In genomic region chr1:64928325-64928724, GRCh38 we compare ENCODE assay signal across 14 cellular contexts. TPM values are rescaled to one million over a fixed set of nuclear protein-coding genes. Genes with fewer than 3 reads are reported as not detected.
DNase-seq lines count a peak whose midpoint lies in the region; ATAC-seq and TF ChIP-seq lines count a peak whose summit lies in the region.
"Had no signal": no experiment of that assay in that cellular context is flagged by ENCODE, and none has a peak within 500 bp of the region (broad histone marks: within the 10 kb centered on the region; RNA-seq: fewer than 3 reads in every experiment).

No MANE protein-coding gene starts in this region.

- CTCF ChIA-PET in MCF 10A (lab: Yijun Ruan, JAX) = interaction anchor here (0.7 to 1.4 kb wide), 2 partner anchors 16 to 92 kb away, joined by 3 read pairs; no protein-coding TSS in a partner anchor
- CTCF ChIA-PET in SK-N-SH (lab: Yijun Ruan, JAX) = interaction anchor here (1.0 kb wide), 1 partner anchor 112 kb away, joined by 3 read pairs; no protein-coding TSS in a partner anchor

- H4K20me1 ChIP-seq in Loucy (ENCODE audit: insufficient read depth, low read length, poor library complexity, severe bottlenecking) (peaks cover 74% of the 10 kb centered on the region), SK-N-SH (ENCODE audit: insufficient read depth) (peaks cover 16% of the 10 kb centered on the region)

- DNase-seq in activated naive CD4-positive, alpha-beta T cell treated with anti-CD3 and anti-CD28 coated beads, Interleukin-2, amount 50 U/mL, for 16 hours = no peak
- DNase-seq in effector memory CD8-positive, alpha-beta T cell = no peak
- no peak for DNase-seq in natural killer cell treated with Interleukin-12 subunit alpha and Interleukin-12 subunit beta and Interleukin-15 and Interleukin-18, amount 100 ng/mL, for 72 hours (ENCODE audit: low spot score)
- DNase-seq in MCF 10A (ENCODE audit: unreplicated experiment) (no peak), SK-N-SH (no peak), testis (no peak)
- DNase-seq: KBM-7, NCI-H1092 treated with DMSO at 0.1 percent for 48 hours, NCI-H1694, NCI-H2107, NCI-H226 had no signal

- H3K36me3 ChIP-seq in Loucy (ENCODE audit: insufficient read depth, low read length) = no peaks in the 10 kb centered on the region
- no peaks in the 10 kb centered on the region for H3K36me3 ChIP-seq in SK-N-SH (replicated peaks in 1 of 2; ENCODE audit: control insufficient read depth in 1 of 2, insufficient read depth in 2 of 2, low read length in 1 of 2)
- no peaks in the 10 kb centered on the region for H3K36me3 ChIP-seq in testis (ENCODE audit: low read depth, missing control alignments)

- H3K9me2 ChIP-seq in Loucy (replicated peaks; ENCODE audit: low read depth, low read length) = no peaks in the 10 kb centered on the region
- no peaks in the 10 kb centered on the region for H3K9me2 ChIP-seq in SK-N-SH

- no peaks in the 10 kb centered on the region for H3K27me3 Mint-ChIP-seq in activated naive CD4-positive, alpha-beta T cell treated with anti-CD3 and anti-CD28 coated beads, Interleukin-2, amount 50 U/mL, for 24 hours
- no peaks in the 10 kb centered on the region for H3K27me3 Mint-ChIP-seq in effector memory CD8-positive, alpha-beta T cell
- H3K27me3 Mint-ChIP-seq in natural killer cell treated with Interleukin-12 subunit alpha and Interleukin-12 subunit beta and Interleukin-15 and Interleukin-18, amount 100 ng/mL, for 72 hours = no peaks in the 10 kb centered on the region
- no peaks in the 10 kb centered on the region for H3K27me3 Mint-ChIP-seq in MCF 10A (ENCODE audit: insufficient read depth, unreplicated experiment)

- no TSS peak for BruUV-seq in MCF 10A (replicated peaks; lab: Mats Ljungman, UMichigan)

- H3K36me3 Mint-ChIP-seq in activated naive CD4-positive, alpha-beta T cell treated with anti-CD3 and anti-CD28 coated beads, Interleukin-2, amount 50 U/mL, for 24 hours = peaks cover 26% of the 10 kb centered on the region
- peaks cover 8% of the 10 kb centered on the region for H3K36me3 Mint-ChIP-seq in effector memory CD8-positive, alpha-beta T cell (ENCODE audit: insufficient read depth)
- peaks cover 12% of the 10 kb centered on the region for H3K36me3 Mint-ChIP-seq in natural killer cell treated with Interleukin-12 subunit alpha and Interleukin-12 subunit beta and Interleukin-15 and Interleukin-18, amount 100 ng/mL, for 72 hours
- no peaks in the 10 kb centered on the region for H3K36me3 Mint-ChIP-seq in MCF 10A (ENCODE audit: insufficient read depth, unreplicated experiment)

- no peak for TF ChIP-seq RAD21 in SK-N-SH (IDR thresholded peaks at IDR 0.05; ENCODE audit: low read length)

- TF ChIP-seq CTCF in Loucy (conservative IDR thresholded peaks at IDR 0.05; ENCODE audit: low read length) (no peak), MCF 10A (IDR thresholded peaks at IDR 0.05; ENCODE audit: unreplicated experiment) (no peak), SK-N-SH (IDR thresholded peaks at IDR 0.05) (no peak), testis (IDR thresholded peaks at IDR 0.05) (no peak)

- H3K27ac ChIP-seq in SK-N-SH (ENCODE audit: low read depth in 2 of 2, low read length in 1 of 2) (no peak overlapping the region), testis (no peak overlapping the region)

- no peak for TF ChIP-seq POLR2A in testis (IDR thresholded peaks at IDR 0.05)

- peaks cover 5% of the 10 kb centered on the region for H3K9me3 Mint-ChIP-seq in activated naive CD4-positive, alpha-beta T cell treated with anti-CD3 and anti-CD28 coated beads, Interleukin-2, amount 50 U/mL, for 24 hours
- peaks cover 0 to 1% of the 10 kb centered on the region in 2 donors for H3K9me3 Mint-ChIP-seq in effector memory CD8-positive, alpha-beta T cell
- H3K9me3 Mint-ChIP-seq in natural killer cell treated with Interleukin-12 subunit alpha and Interleukin-12 subunit beta and Interleukin-15 and Interleukin-18, amount 100 ng/mL, for 72 hours = peaks cover 3% of the 10 kb centered on the region
- no peaks in the 10 kb centered on the region for H3K9me3 Mint-ChIP-seq in MCF 10A (ENCODE audit: unreplicated experiment)

- H3K4me1 ChIP-seq in Loucy (ENCODE audit: insufficient read depth, low read length, poor library complexity, severe bottlenecking) (peaks cover 40% of the 10 kb centered on the region), SK-N-SH (ENCODE audit: control insufficient read depth in 1 of 2, insufficient read depth in 2 of 2, low read depth in 1 of 2, low read length in 1 of 2) (peaks cover 15 to 17% of the 10 kb centered on the region in 2 experiments), testis (peaks cover 4% of the 10 kb centered on the region)

- H3K4me3 Mint-ChIP-seq in activated naive CD4-positive, alpha-beta T cell treated with anti-CD3 and anti-CD28 coated beads, Interleukin-2, amount 50 U/mL, for 24 hours = peak overlapping the region; percentile 47
- H3K4me3 Mint-ChIP-seq in effector memory CD8-positive, alpha-beta T cell = peak overlapping the region; percentile 33 to 65
- peak overlapping the region; percentile 47 for H3K4me3 Mint-ChIP-seq in natural killer cell treated with Interleukin-12 subunit alpha and Interleukin-12 subunit beta and Interleukin-15 and Interleukin-18, amount 100 ng/mL, for 72 hours
- H3K4me3 Mint-ChIP-seq in MCF 10A (ENCODE audit: unreplicated experiment) = no peak overlapping the region

- peaks cover 91% of the 10 kb centered on the region for H3K4me1 Mint-ChIP-seq in activated naive CD4-positive, alpha-beta T cell treated with anti-CD3 and anti-CD28 coated beads, Interleukin-2, amount 50 U/mL, for 24 hours
- H3K4me1 Mint-ChIP-seq in effector memory CD8-positive, alpha-beta T cell (ENCODE audit: low read depth in 2 of 2) = peaks cover 76 to 85% of the 10 kb centered on the region in 2 donors
- peaks cover 80 to 89% of the 10 kb centered on the region in 2 donors for H3K4me1 Mint-ChIP-seq in natural killer cell treated with Interleukin-12 subunit alpha and Interleukin-12 subunit beta and Interleukin-15 and Interleukin-18, amount 100 ng/mL, for 72 hours (ENCODE audit: low read depth in 2 of 2)
- H3K4me1 Mint-ChIP-seq in MCF 10A (ENCODE audit: insufficient read depth, unreplicated experiment) = peaks cover 20% of the 10 kb centered on the region

- POLR2A ChIA-PET in MCF 10A (lab: Yijun Ruan, JAX) = interaction anchor here (1.1 kb wide), 1 partner anchor 10 kb away, joined by 4 read pairs; no protein-coding TSS in a partner anchor
- POLR2A ChIA-PET in SK-N-SH (lab: Yijun Ruan, JAX) = no interaction called here

- H2AFZ ChIP-seq in Loucy (ENCODE audit: low read length) (no peak overlapping the region), SK-N-SH (ENCODE audit: low read depth) (no peak overlapping the region)

- ATAC-seq in effector memory CD8-positive, alpha-beta T cell (replicated peaks) = peak; percentile 13
- ATAC-seq in natural killer cell treated with Interleukin-12 subunit alpha and Interleukin-12 subunit beta and Interleukin-15 and Interleukin-18, amount 100 ng/mL, for 72 hours = no peak
- ATAC-seq: Right ventricle myocardium inferior had no signal

- peak overlapping the region; percentile 24 for H3K27ac Mint-ChIP-seq in activated naive CD4-positive, alpha-beta T cell treated with anti-CD3 and anti-CD28 coated beads, Interleukin-2, amount 50 U/mL, for 24 hours
- H3K27ac Mint-ChIP-seq in effector memory CD8-positive, alpha-beta T cell = peak overlapping the region; percentile 63 to 66
- H3K27ac Mint-ChIP-seq in natural killer cell treated with Interleukin-12 subunit alpha and Interleukin-12 subunit beta and Interleukin-15 and Interleukin-18, amount 100 ng/mL, for 72 hours = peak overlapping the region; percentile 48 to 77
- H3K27ac Mint-ChIP-seq in MCF 10A (ENCODE audit: low read depth, unreplicated experiment) = no peak overlapping the region

- WGBS in SK-N-SH (ENCODE audit: low lambda C conversion rate) = 100% methylated on average over 2 of the region's 2 CpGs
- 95 to 97% methylated on average over 2 of the region's 2 CpGs for WGBS in testis, 2 donors

- H3K4me3 ChIP-seq in Loucy (ENCODE audit: low read length, poor library complexity, severe bottlenecking) (no peak overlapping the region), SK-N-SH (ENCODE audit: low read depth in 2 of 2, low read length in 1 of 2) (no peak overlapping the region), testis (no peak overlapping the region)

- TF ChIP-seq EP300 in SK-N-SH (IDR thresholded peaks at IDR 0.05; ENCODE audit: borderline replicate concordance in 1 of 2, low read depth in 1 of 2, low read length in 1 of 2) = no peak

- peaks cover 93% of the 10 kb centered on the region for H3K79me2 ChIP-seq in Loucy (ENCODE audit: insufficient read depth, low read length)
- peaks cover 94% of the 10 kb centered on the region for H3K79me2 ChIP-seq in SK-N-SH (ENCODE audit: insufficient read depth)

- H3K9me3 ChIP-seq in Loucy (ENCODE audit: insufficient read depth, low read depth, low read length) = no peaks in the 10 kb centered on the region
- H3K9me3 ChIP-seq in SK-N-SH = no peaks in the 10 kb centered on the region
- H3K9me3 ChIP-seq in testis = no peaks in the 10 kb centered on the region

- H3K4me2 ChIP-seq in Loucy (ENCODE audit: low read depth, low read length, poor library complexity, severe bottlenecking) (peak overlapping the region; percentile 48), SK-N-SH (no peak overlapping the region)

- H3K27me3 ChIP-seq in Loucy (ENCODE audit: insufficient read depth, low read length, poor library complexity, severe bottlenecking) = no peaks in the 10 kb centered on the region
- H3K27me3 ChIP-seq in SK-N-SH (ENCODE audit: insufficient read depth) = no peaks in the 10 kb centered on the region
- H3K27me3 ChIP-seq in testis = no peaks in the 10 kb centered on the region

- H3F3A ChIP-seq in Loucy (ENCODE audit: low read depth) (no peaks in the 10 kb centered on the region), SK-N-SH (replicated peaks; ENCODE audit: insufficient read depth) (peaks cover 16% of the 10 kb centered on the region)

- intact Hi-C loops in MCF 10A (cut with micrococcal nuclease) = no loop called here
- intact Hi-C loops in testis (cut with DNase I; ENCODE audit: low total_unique reads) = no loop called here

- H3K9ac ChIP-seq in Loucy (ENCODE audit: low read depth, low read length, poor library complexity, severe bottlenecking) (peak overlapping the region; percentile 5), SK-N-SH (no peak overlapping the region)

RNA-seq across cellular contexts. Expression of gene JAK1, which starts 38.0 kb away (rescaled TPM):
- 100 to 1,000 TPM; 132 to 198 TPM for total RNA-seq in natural killer cell treated with Interleukin-12 subunit alpha and Interleukin-12 subunit beta and Interleukin-15 and Interleukin-18, amount 100 ng/mL, for 72 hours
- 73.1 and 80.0 TPM in 2 replicates for total RNA-seq in MCF 10A (2022)
- polyA plus RNA-seq in SK-N-SH (2012; rRNA removed) = 47.5 and 47.7 TPM in 2 replicates
- 47.6 and 48.4 TPM in 2 replicates for polyA plus RNA-seq in SK-N-SH (2012; cell fraction: cytosol; rRNA removed)
- polyA plus RNA-seq in SK-N-SH (2012; cell fraction: nucleus; rRNA removed) = 48.8 and 63.4 TPM in 2 replicates
- total RNA-seq in testis = 100 to 1,000 TPM; 117 to 142 TPM
- 100 TPM for polyA plus RNA-seq in testis (ENCODE audit: insufficient read depth, low read depth, low replicate concordance)
